In genomic region chr4:163194593-163194992, GRCh38 we compare ENCODE assay signal across 17 cellular contexts. TPM values are rescaled to one million over a fixed set of nuclear protein-coding genes. Genes with fewer than 3 reads are reported as not detected.
DNase-seq lines count a peak whose midpoint lies in the region; ATAC-seq and TF ChIP-seq lines count a peak whose summit lies in the region.
"Had no signal": no experiment of that assay in that cellular context is flagged by ENCODE, and none has a peak within 500 bp of the region (broad histone marks: within the 10 kb centered on the region; RNA-seq: fewer than 3 reads in every experiment).

No MANE protein-coding gene starts in this region.

- H3K4me1 ChIP-seq in right cardiac atrium (ENCODE audit: control insufficient read depth, insufficient read depth, low read length), result no peaks in the 10 kb centered on the region
- H3K4me1 ChIP-seq in tibial artery, result peaks cover 0 to 46% (median 17%) of the 10 kb centered on the region in 4 donors
- H3K4me1 ChIP-seq in vagina, result no peaks in the 10 kb centered on the region
- H3K4me1 ChIP-seq: BLaER1, HAP-1 had no signal

- no peak overlapping the region for H3K4me3 ChIP-seq in right cardiac atrium (ENCODE audit: low read length)
- H3K4me3 ChIP-seq in tibial artery, result peak overlapping the region in 1 of 2 donors; percentile 5
- H3K4me3 ChIP-seq in vagina, result no peak overlapping the region
- H3K4me3 ChIP-seq: BLaER1, GM23248, HAP-1 had no signal

- ATAC-seq in right cardiac atrium (peak; percentile 62 to 92), left cardiac atrium (no peak), HG03025 (IDR thresholded peaks at IDR 0.05; ENCODE audit: low FRiP score, unreplicated experiment) (no peak)
- ATAC-seq in naive thymus-derived CD8-positive, alpha-beta T cell, result no peak

- H3K9me3 ChIP-seq in right cardiac atrium (ENCODE audit: control insufficient read depth, low read length) (peaks cover 4% of the 10 kb centered on the region), tibial artery (peaks cover 0 to 14% (median 7%) of the 10 kb centered on the region in 3 donors), vagina (peaks cover 11% of the 10 kb centered on the region)
- H3K9me3 ChIP-seq: HAP-1 had no signal

- H3K27ac ChIP-seq in right cardiac atrium (ENCODE audit: low read length), result no peak overlapping the region
- H3K27ac ChIP-seq in tibial artery, result peak overlapping the region; percentile 61 to 66
- H3K27ac ChIP-seq in vagina, result no peak overlapping the region
- H3K27ac ChIP-seq: BLaER1, GM23248, HL-60 had no signal

- POLR2A ChIA-PET in naive thymus-derived CD8-positive, alpha-beta T cell (lab: Charles Lee), result no interaction called here

- no peak overlapping the region for H3K4me3 Mint-ChIP-seq in naive thymus-derived CD8-positive, alpha-beta T cell
- H3K4me3 Mint-ChIP-seq: CD4-positive, alpha-beta memory T cell had no signal

- H3K9me3 Mint-ChIP-seq in naive thymus-derived CD8-positive, alpha-beta T cell, result peaks cover 17 to 73% (median 45%) of the 10 kb centered on the region in 9 donors

- intact Hi-C loops in right cardiac atrium (cut with DNase I), result no loop called here
- intact Hi-C loops in left cardiac atrium (cut with DNase I), result no loop called here
- intact Hi-C loops in tibial artery (cut with DNase I; ENCODE audit: low total_unique reads), result no loop called here
- intact Hi-C loops in vagina (cut with DNase I), result no loop called here

- peaks cover 1 to 16% (median 4%) of the 10 kb centered on the region in 5 donors for H3K27me3 Mint-ChIP-seq in naive thymus-derived CD8-positive, alpha-beta T cell

- H3K36me3 ChIP-seq in tibial artery (no peaks in the 10 kb centered on the region), vagina (no peaks in the 10 kb centered on the region)
- H3K36me3 ChIP-seq: BLaER1, HAP-1 had no signal

- no peak overlapping the region for H3K27ac Mint-ChIP-seq in naive thymus-derived CD8-positive, alpha-beta T cell
- H3K27ac Mint-ChIP-seq: CD14-positive monocyte; CD4-positive, alpha-beta memory T cell had no signal

- H3K36me3 Mint-ChIP-seq in naive thymus-derived CD8-positive, alpha-beta T cell, result peaks cover 0 to 59% (median 16%) of the 10 kb centered on the region in 3 donors
- H3K36me3 Mint-ChIP-seq: CD14-positive monocyte had no signal

- H3K4me1 Mint-ChIP-seq in naive thymus-derived CD8-positive, alpha-beta T cell, result no peaks in the 10 kb centered on the region
- H3K4me1 Mint-ChIP-seq: CD14-positive monocyte; CD4-positive, alpha-beta memory T cell had no signal

- TF ChIP-seq CTCF in tibial artery (IDR thresholded peaks at IDR 0.05), result no peak
- TF ChIP-seq CTCF in vagina (IDR thresholded peaks at IDR 0.05), result no peak

- H3K27me3 ChIP-seq in right cardiac atrium (ENCODE audit: control insufficient read depth, insufficient read depth) (no peaks in the 10 kb centered on the region), tibial artery (no peaks in the 10 kb centered on the region), vagina (no peaks in the 10 kb centered on the region)
- H3K27me3 ChIP-seq: BLaER1 had no signal

- WGBS in right cardiac atrium, result 54% methylated on average over 1 of the region's 1 CpG

- TF ChIP-seq POLR2A in erythroblast (IDR thresholded peaks at IDR 0.05; ENCODE audit: low read length) (no peak), vagina (IDR thresholded peaks at IDR 0.05) (no peak)

- DNase-seq in right cardiac atrium, result peak; percentile 14 to 69 (median 54)
- DNase-seq in left cardiac atrium, result no peak
- DNase-seq in erythroblast (lab: John Stamatoyannopoulos, UW), result peak; percentile 23 to 52
- DNase-seq in tibial artery, result peak; percentile 45 to 79
- no peak for DNase-seq in vagina (ENCODE audit: extremely low spot score in 2 of 2)
- DNase-seq in naive thymus-derived CD8-positive, alpha-beta T cell, result no peak
- DNase-seq: 8988T; CD4-positive, alpha-beta memory T cell; DMS153; DMS79; GDM1; GM23248 had no signal

RNA-seq across cellular contexts. Expression of gene NAF1, which starts 27.9 kb away (rescaled TPM):
- total RNA-seq in right cardiac atrium (10 to 100 TPM; 12.2 to 16.5 (median 13.4) TPM), left cardiac atrium (10 to 100 TPM in 1 of 2 donors, 1 to 10 TPM in 1; 9.9 to 14.5 TPM), vagina (21.4 TPM)
- 5.1 TPM for polyA plus RNA-seq in right cardiac atrium
- total RNA-seq in naive thymus-derived CD8-positive, alpha-beta T cell, result 10 to 100 TPM; 20.8 to 22.8 TPM
- 1 to 10 TPM; 2.3 to 5.4 (median 3.2) TPM for polyA plus RNA-seq in naive thymus-derived CD8-positive, alpha-beta T cell

Comparison
In these comparisons a context has a peak if more than half of its experiments do, and no peak if none do; other contexts are left out.
1. ATAC-seq: peak in right cardiac atrium (2 of 2); none in left cardiac atrium (0 of 2), HG03025 (single experiment) and naive thymus-derived CD8-positive, alpha-beta T cell (0 of 2).
2. DNase-seq: peak in right cardiac atrium (3 of 3), erythroblast (2 of 2) and tibial artery (2 of 2); none in left cardiac atrium (single experiment), vagina (0 of 2) and naive thymus-derived CD8-positive, alpha-beta T cell (0 of 10).
3. H3K27ac ChIP-seq: peak in tibial artery (2 of 2); none in right cardiac atrium (single experiment) and vagina (single experiment).